In genomic region chr12:4482936-4483335, GRCh38 we compare ENCODE assay signal across 28 cellular contexts. TPM values are rescaled to one million over a fixed set of nuclear protein-coding genes. Genes with fewer than 3 reads are reported as not detected.
DNase-seq lines count a peak whose midpoint lies in the region; FAIRE-seq and TF ChIP-seq lines count a peak whose summit lies in the region.
"Had no signal": no experiment of that assay in that cellular context is flagged by ENCODE, and none has a peak within 500 bp of the region (broad histone marks: within the 10 kb centered on the region; RNA-seq: fewer than 3 reads in every experiment).

No MANE protein-coding gene starts in this region.

- no peak for FAIRE-seq in H54 (lab: Jason Lieb, UNC)
- FAIRE-seq: GM19239, HTR-8/SVneo had no signal

- H3K4me1 ChIP-seq in thyroid gland (peaks cover 0 to 8% of the 10 kb centered on the region in 2 donors), ascending aorta (no peaks in the 10 kb centered on the region)
- H3K4me1 ChIP-seq: SJCRH30 had no signal

- H3K36me3 ChIP-seq in thyroid gland (no peaks in the 10 kb centered on the region), ascending aorta (peaks cover under 1 to 4% of the 10 kb centered on the region in 2 donors)
- H3K36me3 ChIP-seq: MG63 had no signal

- H3K4me3 ChIP-seq in thyroid gland (replicated peaks in 1 of 3), result no peak overlapping the region
- no peak overlapping the region for H3K4me3 ChIP-seq in ascending aorta
- H3K4me3 ChIP-seq: HAP-1, MG63, SJCRH30 had no signal

- no peaks in the 10 kb centered on the region for H3K9me3 ChIP-seq in thyroid gland
- H3K9me3 ChIP-seq in ascending aorta, result no peaks in the 10 kb centered on the region
- H3K9me3 ChIP-seq: HAP-1 had no signal

- peak overlapping the region; percentile 90 for H3K27ac ChIP-seq in epithelial cell of prostate
- H3K27ac ChIP-seq in thyroid gland, result no peak overlapping the region
- no peak overlapping the region for H3K27ac ChIP-seq in ascending aorta
- H3K27ac ChIP-seq: 22Rv1, SJCRH30 had no signal

- no peaks in the 10 kb centered on the region for H3K27me3 ChIP-seq in thyroid gland
- no peaks in the 10 kb centered on the region for H3K27me3 ChIP-seq in ascending aorta
- H3K27me3 ChIP-seq: MG63, SJCRH30 had no signal

- TF ChIP-seq CTCF in thyroid gland (IDR thresholded peaks at IDR 0.05) (no peak), ascending aorta (IDR thresholded peaks at IDR 0.05) (no peak)

- DNase-seq in DMS53 (lab: John Stamatoyannopoulos, UW) (peak; percentile 80), DMS53 treated with DMSO at 0.1 percent for 48 hours (lab: John Stamatoyannopoulos, UW; ENCODE audit: unreplicated experiment) (no peak), NCI-H82 treated with DMSO at 0.1 percent for 48 hours (lab: John Stamatoyannopoulos, UW; ENCODE audit: unreplicated experiment) (peak; percentile 19), epithelial cell of prostate (ENCODE audit: low read depth, low spot score) (no peak), thyroid gland (peak; percentile 36 to 45), ascending aorta (ENCODE audit: low spot score in 2 of 2) (no peak), H54 (ENCODE audit: insufficient read length, low spot score) (no peak)
- no peak for DNase-seq in activated CD4-positive, CD25-positive, alpha-beta regulatory T cell (lab: John Stamatoyannopoulos, UW)
- DNase-seq: CD8-positive, alpha-beta memory T cell; DMS 273 treated with DMSO at 0.1 percent for 48 hours; DND-41; HFFc6; KBM-7; MG63; NCI-H1694; NCI-H2081; NCI-H2227 treated with DMSO at 0.1 percent for 48 hours; NCI-H526 treated with DMSO at 0.1 percent for 48 hours; NK-92 treated with Interleukin-12 subunit alpha and Interleukin-12 subunit beta, amount 100 ng/mL, for 24 hours; PC-3; SJCRH30 had no signal

- TF ChIP-seq POLR2A in thyroid gland (IDR thresholded peaks at IDR 0.05), result no peak
- no peak for TF ChIP-seq POLR2A in H54 (IDR thresholded peaks at IDR 0.05; ENCODE audit: low read depth, low read length)

- 29 to 34% methylated on average over 7 of the region's 7 CpGs for WGBS in thyroid gland, 2 donors

- intact Hi-C loops in thyroid gland (cut with DNase I) (no loop called here), ascending aorta (cut with DNase I) (no loop called here)

RNA-seq across cellular contexts. Expression of gene FGF6, which starts 37.3 kb away (rescaled TPM):
- total RNA-seq in thyroid gland, result not detected
- not detected for total RNA-seq in ascending aorta
- total RNA-seq: B cell; CD8-positive, alpha-beta memory T cell; HFFc6; LHCN-M2; NCI-H460; PC-3; SJCRH30 had no signal

RNA-seq across cellular contexts. Expression of gene RAD51AP1, which starts 55.8 kb away (rescaled TPM):
- total RNA-seq in thyroid gland (10 to 100 TPM in 1 of 4 donors, 1 to 10 TPM in 2, under 1 TPM in 1; 0.67 to 10.2 (median 3.1) TPM), ascending aorta (not detected)

Comparison
In these comparisons a context has a peak if more than half of its experiments do, and no peak if none do; other contexts are left out.
1. DNase-seq: peak in DMS53 (single experiment), NCI-H82 treated with DMSO at 0.1 percent for 48 hours (single experiment) and thyroid gland (2 of 2); none in DMS53 treated with DMSO at 0.1 percent for 48 hours (single experiment), epithelial cell of prostate (single experiment), ascending aorta (0 of 2), H54 (single experiment) and activated CD4-positive, CD25-positive, alpha-beta regulatory T cell (0 of 4).